Comparison of ENCODE assay signal across 18 cellular contexts in genomic region chr2:205679410-205680009, GRCh38. TPM values are rescaled to one million over a fixed set of nuclear protein-coding genes. Genes with fewer than 3 reads are reported as not detected.
DNase-seq lines count a peak whose midpoint lies in the region; ATAC-seq and TF ChIP-seq lines count a peak whose summit lies in the region.
"Had no signal": no experiment of that assay in that cellular context is flagged by ENCODE, and none has a peak within 500 bp of the region (broad histone marks: within the 10 kb centered on the region; RNA-seq: fewer than 3 reads in every experiment).

No MANE protein-coding gene starts in this region.

- peak overlapping the region; percentile 73 for H3K4me2 ChIP-seq in mammary epithelial cell (ENCODE audit: insufficient read depth, low read depth, low read length)

- 6% methylated on average over 4 of the region's 5 CpGs for WGBS in mammary epithelial cell (ENCODE audit: low coverage, missing lambda C conversion rate)

- no peaks in the 10 kb centered on the region for H4K20me1 ChIP-seq in mammary epithelial cell (ENCODE audit: insufficient read depth, low read length)

- peak overlapping the region; percentile 93 for H3K27ac ChIP-seq in mammary epithelial cell (ENCODE audit: insufficient read depth, low read depth, low read length)
- H3K27ac ChIP-seq: BLaER1 treated with 17β-estradiol and CSF1 and Interleukin-3, amounts not matched to agents 10 nM and 100 nM; dorsolateral prefrontal cortex; ovary had no signal

- H3K4me1 Mint-ChIP-seq in Caco-2 (ENCODE audit: low read depth, unreplicated experiment), result peaks cover 43% of the 10 kb centered on the region
- peaks cover 43% of the 10 kb centered on the region for H3K4me1 Mint-ChIP-seq in activated CD4-positive, alpha-beta T cell treated with anti-CD3 and anti-CD28 coated beads, Interleukin-2, amount 10 ng/mL, durations not matched to agents 24 days and 14 days

- H3K4me3 ChIP-seq in Caco-2 (ENCODE audit: low read depth, low read length) (no peak overlapping the region), mammary epithelial cell (replicated peaks in 1 of 3; ENCODE audit: insufficient read depth in 1 of 3, low read depth in 2 of 3, low read length in 3 of 3) (no peak overlapping the region)
- H3K4me3 ChIP-seq: BLaER1 treated with 17β-estradiol and CSF1 and Interleukin-3, amounts not matched to agents 10 nM and 100 nM; dorsolateral prefrontal cortex; ovary; transverse colon had no signal

- H3K27me3 Mint-ChIP-seq in Caco-2 (ENCODE audit: insufficient read depth, unreplicated experiment), result no peaks in the 10 kb centered on the region
- H3K27me3 Mint-ChIP-seq in activated CD4-positive, alpha-beta T cell treated with anti-CD3 and anti-CD28 coated beads, Interleukin-2, amount 10 ng/mL, durations not matched to agents 24 days and 14 days, result peaks cover 29% of the 10 kb centered on the region

- no peaks in the 10 kb centered on the region for H3K27me3 ChIP-seq in Caco-2 (replicated peaks; ENCODE audit: control insufficient read depth, insufficient read depth, low read length)
- H3K27me3 ChIP-seq in mammary epithelial cell (ENCODE audit: insufficient read depth, low read length), result no peaks in the 10 kb centered on the region
- H3K27me3 ChIP-seq: ovary had no signal

- CTCF ChIA-PET in Caco-2 (lab: Charles Lee), result interaction anchor here (0.5 to 1.2 kb wide), 8 partner anchors 36 to 1632 kb away, joined by 3 to 4 read pairs (median 3); no protein-coding TSS in a partner anchor
- CTCF ChIA-PET in mammary epithelial cell (lab: Charles Lee; ENCODE audit: low non-redundant PET), result interaction anchor here (0.5 to 1.3 kb wide), 7 partner anchors 88 to 1868 kb away, joined by 3 to 7 read pairs (median 4); no protein-coding TSS in a partner anchor

- H2AFZ ChIP-seq in mammary epithelial cell (ENCODE audit: low read depth, low read length), result peak overlapping the region; percentile 74

- intact Hi-C loops in Caco-2 (cut with micrococcal nuclease; ENCODE audit: unreplicated experiment) (loop anchor here (2.0 to 10.0 kb wide), 11 partner anchors 132 to 1415 kb away; no protein-coding TSS in a partner anchor), mammary epithelial cell (cut with micrococcal nuclease) (loop anchor here (1.0 to 10.0 kb wide), 9 partner anchors 112 to 1354 kb away; no protein-coding TSS in a partner anchor)
- intact Hi-C loops in activated CD4-positive, alpha-beta T cell treated with anti-CD3 and anti-CD28 coated beads, Interleukin-2, amount 10 ng/mL, durations not matched to agents 24 days and 14 days (cut with micrococcal nuclease), result loop anchor here (1.0 to 10.0 kb wide), 10 partner anchors 19 to 1575 kb away; no protein-coding TSS in a partner anchor

- peak overlapping the region; percentile 24 for H3K27ac Mint-ChIP-seq in Caco-2 (ENCODE audit: unreplicated experiment)
- no peak overlapping the region for H3K27ac Mint-ChIP-seq in activated CD4-positive, alpha-beta T cell treated with anti-CD3 and anti-CD28 coated beads, Interleukin-2, amount 10 ng/mL, durations not matched to agents 24 days and 14 days
- H3K27ac Mint-ChIP-seq: activated naive CD4-positive, alpha-beta T cell treated with anti-CD3 and anti-CD28 coated beads, Interleukin-2, amount 50 U/mL, for 24 hours; stimulated activated naive CD8-positive, alpha-beta T cell treated with anti-CD3 and anti-CD28 coated beads, Interleukin-15, Interleukin-2, amounts not matched to agents 100 ng/mL and 50 ng/mL, for 24 hours had no signal

- dilution Hi-C loops in mammary epithelial cell (cut with HindIII; ENCODE audit: low sequenced_read_pairs), result no loop called here

- TF ChIP-seq CTCF in Caco-2 (IDR thresholded peaks at IDR 0.05; ENCODE audit: insufficient read depth in 1 of 2, low read depth in 1 of 2, low read length in 1 of 2, severe bottlenecking in 1 of 2, unreplicated experiment in 1 of 2), result no peak
- TF ChIP-seq CTCF in mammary epithelial cell (conservative IDR thresholded peaks at IDR 0.05 in 1 of 2, IDR thresholded peaks at IDR 0.05 in 1 of 2; ENCODE audit: extremely low read depth in 1 of 2, insufficient read depth in 1 of 2, low read depth in 1 of 2, low read length in 2 of 2), result no peak

- H3K9me3 ChIP-seq in Caco-2, result no peaks in the 10 kb centered on the region
- no peaks in the 10 kb centered on the region for H3K9me3 ChIP-seq in mammary epithelial cell (replicated peaks; ENCODE audit: insufficient read depth, low read length)
- H3K9me3 ChIP-seq: BLaER1 treated with 17β-estradiol and CSF1 and Interleukin-3, amounts not matched to agents 10 nM and 100 nM; ovary; transverse colon had no signal

- H3K36me3 ChIP-seq in Caco-2 (ENCODE audit: control insufficient read depth, insufficient read depth, low read length) (no peaks in the 10 kb centered on the region), mammary epithelial cell (ENCODE audit: insufficient read depth, low read length) (no peaks in the 10 kb centered on the region)
- H3K36me3 ChIP-seq: BLaER1 treated with 17β-estradiol and CSF1 and Interleukin-3, amounts not matched to agents 10 nM and 100 nM; ovary; transverse colon had no signal

- H3K4me1 ChIP-seq in Caco-2 (peaks cover 62% of the 10 kb centered on the region), mammary epithelial cell (ENCODE audit: insufficient read depth, low read length) (peaks cover 54% of the 10 kb centered on the region)

- in situ Hi-C loops in mammary epithelial cell (cut with MboI; ENCODE audit: low sequenced_read_pairs in 2 of 2), result loop anchor here (5.0 to 10.0 kb wide), 3 partner anchors 205 to 355 kb away; no protein-coding TSS in a partner anchor

- peaks cover 22% of the 10 kb centered on the region for H3K79me2 ChIP-seq in mammary epithelial cell (ENCODE audit: insufficient read depth, low read length)

- no peak overlapping the region for H3K4me3 Mint-ChIP-seq in Caco-2 (ENCODE audit: unreplicated experiment)
- no peak overlapping the region for H3K4me3 Mint-ChIP-seq in activated CD4-positive, alpha-beta T cell treated with anti-CD3 and anti-CD28 coated beads, Interleukin-2, amount 10 ng/mL, durations not matched to agents 24 days and 14 days
- H3K4me3 Mint-ChIP-seq: central memory CD8-positive, alpha-beta T cell; stimulated activated naive CD8-positive, alpha-beta T cell treated with anti-CD3 and anti-CD28 coated beads, Interleukin-15, Interleukin-2, amounts not matched to agents 100 ng/mL and 50 ng/mL, for 24 hours had no signal

- POLR2A ChIA-PET in Caco-2 (lab: Charles Lee), result no interaction called here

- peaks cover 39% of the 10 kb centered on the region for H3K36me3 Mint-ChIP-seq in Caco-2 (ENCODE audit: insufficient read depth, unreplicated experiment)
- peaks cover 7% of the 10 kb centered on the region for H3K36me3 Mint-ChIP-seq in activated CD4-positive, alpha-beta T cell treated with anti-CD3 and anti-CD28 coated beads, Interleukin-2, amount 10 ng/mL, durations not matched to agents 24 days and 14 days (ENCODE audit: low read depth)
- H3K36me3 Mint-ChIP-seq: activated naive CD4-positive, alpha-beta T cell treated with anti-CD3 and anti-CD28 coated beads, Interleukin-2, amount 50 U/mL, for 24 hours had no signal

- BruUV-seq in Caco-2 (replicated peaks; lab: Mats Ljungman, UMichigan), result no TSS peak
- BruUV-seq in mammary epithelial cell (replicated peaks; lab: Mats Ljungman, UMichigan), result no TSS peak

- DNase-seq in Caco-2, result peak; percentile 29 to 60
- peak; percentile 40 for DNase-seq in M059J (ENCODE audit: low read depth)
- peak; percentile 71 for DNase-seq in mammary epithelial cell
- peak; percentile 46 for DNase-seq in kidney glomerular epithelial cell (lab: John Stamatoyannopoulos, UW)
- DNase-seq in NCI-H2196 treated with DMSO at 0.1 percent for 48 hours (lab: John Stamatoyannopoulos, UW; ENCODE audit: unreplicated experiment), result no peak
- no peak for DNase-seq in activated CD4-positive, alpha-beta T cell treated with anti-CD3 and anti-CD28 coated beads, Interleukin-2, amount 10 ng/mL, durations not matched to agents 24 days and 14 days
- DNase-seq: activated CD4-positive, alpha-beta T cell treated with anti-CD3 and anti-CD28 coated beads for 1 hour; kidney had no signal

- no peaks in the 10 kb centered on the region for H3K9me3 Mint-ChIP-seq in Caco-2 (ENCODE audit: unreplicated experiment)
- H3K9me3 Mint-ChIP-seq in activated CD4-positive, alpha-beta T cell treated with anti-CD3 and anti-CD28 coated beads, Interleukin-2, amount 10 ng/mL, durations not matched to agents 24 days and 14 days, result no peaks in the 10 kb centered on the region
- H3K9me3 Mint-ChIP-seq: activated naive CD4-positive, alpha-beta T cell treated with anti-CD3 and anti-CD28 coated beads, Interleukin-2, amount 50 U/mL, for 24 hours; central memory CD8-positive, alpha-beta T cell; H9; stimulated activated naive CD8-positive, alpha-beta T cell treated with anti-CD3 and anti-CD28 coated beads, Interleukin-15, Interleukin-2, amounts not matched to agents 100 ng/mL and 50 ng/mL, for 24 hours had no signal

- ATAC-seq in HG02852 (IDR thresholded peaks at IDR 0.05; ENCODE audit: unreplicated experiment) (no peak), GM21423 (IDR thresholded peaks at IDR 0.05; ENCODE audit: unreplicated experiment) (no peak)

- H3K9ac ChIP-seq in mammary epithelial cell (ENCODE audit: insufficient read depth, low read length), result peak overlapping the region; percentile 73
- H3K9ac ChIP-seq: BLaER1 treated with 17β-estradiol and CSF1 and Interleukin-3, amounts not matched to agents 10 nM and 100 nM had no signal

RNA-seq across cellular contexts. Expression of gene NRP2, which starts 2.8 kb away (rescaled TPM):
- total RNA-seq in Caco-2 (2022) (95.6 and 96.9 TPM in 2 replicates), mammary epithelial cell (10 to 100 TPM; 32.3 to 58.8 TPM)
- 62.0 and 84.6 TPM in 2 replicates for total RNA-seq in M059J (2014; rRNA removed; shearing (Covaris generic))
- 47.4 TPM for polyA plus RNA-seq in mammary epithelial cell
- 109 TPM for polyA minus RNA-seq in mammary epithelial cell
- total RNA-seq in activated CD4-positive, alpha-beta T cell treated with anti-CD3 and anti-CD28 coated beads, Interleukin-2, amount 10 ng/mL, durations not matched to agents 24 days and 14 days, result 61.0 and 64.4 TPM in 2 replicates

Comparison
In these comparisons a context has a peak if more than half of its experiments do, and no peak if none do; other contexts are left out.
1. DNase-seq: peak in Caco-2 (2 of 2), M059J (single experiment), mammary epithelial cell (single experiment) and kidney glomerular epithelial cell (single experiment); none in NCI-H2196 treated with DMSO at 0.1 percent for 48 hours (single experiment) and activated CD4-positive, alpha-beta T cell treated with anti-CD3 and anti-CD28 coated beads, Interleukin-2, amount 10 ng/mL, durations not matched to agents 24 days and 14 days (single experiment).